In the genomic region with DNA sequence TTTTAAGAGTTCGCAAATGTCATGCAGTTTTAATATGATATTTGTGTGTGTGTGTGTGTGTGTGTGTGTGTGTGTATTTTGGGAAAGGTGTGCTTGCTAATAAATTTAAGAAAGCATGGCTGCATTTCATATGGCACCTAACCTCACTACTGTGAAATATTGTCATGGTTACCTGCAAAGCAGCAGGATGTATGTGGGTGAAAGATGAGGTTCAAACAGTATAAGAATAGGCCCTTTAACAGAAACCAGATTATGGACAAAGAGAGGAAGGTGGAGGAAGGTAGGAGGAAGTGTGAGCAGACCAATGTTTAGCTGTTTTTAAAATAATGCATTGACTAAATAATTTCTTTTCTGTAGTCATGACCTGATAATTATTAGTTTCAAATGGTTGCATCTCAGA, we compare ENCODE assay signal across 25 cellular contexts.
"Had no signal": no experiment of that assay in that cellular context is flagged by ENCODE, and none has a peak within 500 bp of the region (broad histone marks: within the 10 kb centered on the region; RNA-seq: fewer than 3 reads in every experiment).

No MANE protein-coding gene starts in this region.

- H3K27ac ChIP-seq: RWPE1, SJCRH30 had no signal

- H3K36me3 ChIP-seq: MG63, SJCRH30 had no signal

- H3K9me3 ChIP-seq: MG63, SJCRH30 had no signal

- H3K27me3 ChIP-seq: MG63 had no signal

- H3K4me1 ChIP-seq: SJCRH30 had no signal

- H3K4me3 ChIP-seq: MG63, SJCRH30 had no signal

- ATAC-seq: HepG2, Panc1, PC-3, SK-N-SH treated with all-trans-retinoic acid at 6 μM for 48 hours, T-helper 17 cell had no signal

- DNase-seq: IMR-90, Karpas-422, KG1, MG63, NCI-H1092, NCI-H1105 treated with DMSO at 0.1 percent for 48 hours, NCI-H1417 treated with DMSO at 0.1 percent for 48 hours, NCI-H146, NCI-H1694 treated with DMSO at 0.1 percent for 48 hours, NCI-H1930, NCI-H2081, NCI-H2107, NCI-H2171 treated with DMSO at 0.1 percent for 48 hours, NCI-H524, NCI-H526 treated with DMSO at 0.1 percent for 48 hours, NCI-H774, PC-3, SHP77 treated with DMSO at 0.1 percent for 48 hours, SJCRH30, T-helper 1 cell, T-helper 17 cell had no signal
